ENCODE assay signal across 9 cellular contexts in genomic region chr2:151408788-151409600, GRCh38. TPM values are rescaled to one million over a fixed set of nuclear protein-coding genes. Genes with fewer than 3 reads are reported as not detected.
A peak's percentile ranks its signal among the peaks of the same experiment; 100 is the strongest.
DNase-seq lines count a peak whose midpoint lies in the region; ATAC-seq and TF ChIP-seq lines count a peak whose summit lies in the region.
"Had no signal": no experiment of that assay in that cellular context is flagged by ENCODE, and none has a peak within 500 bp of the region (broad histone marks: within the 10 kb centered on the region; RNA-seq: fewer than 3 reads in every experiment).

No MANE protein-coding gene starts in this region.

- no peaks in the 10 kb centered on the region for H3K9me3 ChIP-seq in iPS DF 6.9 (ENCODE audit: control insufficient read depth, insufficient read depth, low read length)

- WGBS in iPS DF 6.9 (ENCODE audit: insufficient coverage, insufficient read length) = no CpG with 5 or more reads among the region's 25 CpGs

- H3K27me3 ChIP-seq in iPS DF 6.9 (ENCODE audit: control insufficient read depth, insufficient read depth, low read length) = no peaks in the 10 kb centered on the region

- TF ChIP-seq CTCF in HFF-Myc (IDR thresholded peaks at IDR 0.05; ENCODE audit: low read depth, low read length, missing control alignments) (no peak), activated B cell treated with CpG ODN at 0.5 μM for 24 hours (IDR thresholded peaks at IDR 0.05) (no peak)

- peaks cover 7% of the 10 kb centered on the region; the same call in 1 of the 2 replicates for H3K36me3 ChIP-seq in iPS DF 6.9 (ENCODE audit: control insufficient read depth, insufficient read depth, low read length)

- H3K4me1 Mint-ChIP-seq in activated B cell treated with CpG ODN at 0.5 μM for 24 hours = peaks cover 24% of the 10 kb centered on the region
- H3K4me1 Mint-ChIP-seq in stimulated activated effector memory CD8-positive, alpha-beta T cell treated with anti-CD3 and anti-CD28 coated beads, Interleukin-12 subunit alpha, Interleukin-12 subunit beta, amount 100 ng/mL, for 72 hours = peaks cover 13% of the 10 kb centered on the region

- no peaks in the 10 kb centered on the region for H3K27me3 Mint-ChIP-seq in activated B cell treated with CpG ODN at 0.5 μM for 24 hours

- no peaks in the 10 kb centered on the region for H3K9me3 Mint-ChIP-seq in activated B cell treated with CpG ODN at 0.5 μM for 24 hours
- no peaks in the 10 kb centered on the region for H3K9me3 Mint-ChIP-seq in stimulated activated effector memory CD8-positive, alpha-beta T cell treated with anti-CD3 and anti-CD28 coated beads, Interleukin-12 subunit alpha, Interleukin-12 subunit beta, amount 100 ng/mL, for 72 hours

- no peak for DNase-seq in HFF-Myc (ENCODE audit: extremely low read depth, low read depth)
- no peak for DNase-seq in activated B cell treated with CpG ODN at 0.5 μM for 24 hours
- peak; percentile 60 for DNase-seq in iPS DF 6.9 (ENCODE audit: low read depth, low spot score)
- no peak for DNase-seq in stimulated activated effector memory CD8-positive, alpha-beta T cell treated with anti-CD3 and anti-CD28 coated beads, Interleukin-12 subunit alpha, Interleukin-12 subunit beta, amount 100 ng/mL, for 72 hours (ENCODE audit: low spot score in 2 of 2)
- no peak for DNase-seq in NCI-H1694 (lab: John Stamatoyannopoulos, UW)
- no peak for DNase-seq in NCI-H524 (lab: John Stamatoyannopoulos, UW)
- no peak for DNase-seq in NCI-H128 (lab: John Stamatoyannopoulos, UW; ENCODE audit: unreplicated experiment)

- POLR2A ChIA-PET in activated B cell treated with CpG ODN at 0.5 μM for 24 hours (lab: Charles Lee) = interaction anchor here (1.2 to 2.8 kb wide), 3 partner anchors 111 to 148 kb away, joined by 3 to 37 read pairs (median 19); partner anchors contain the start of genes NMI and RBM43

- peak overlapping the region; percentile 89 for H3K4me3 Mint-ChIP-seq in activated B cell treated with CpG ODN at 0.5 μM for 24 hours
- peak overlapping the region; percentile 99 for H3K4me3 Mint-ChIP-seq in stimulated activated effector memory CD8-positive, alpha-beta T cell treated with anti-CD3 and anti-CD28 coated beads, Interleukin-12 subunit alpha, Interleukin-12 subunit beta, amount 100 ng/mL, for 72 hours

- H3K27ac ChIP-seq in iPS DF 6.9 (ENCODE audit: low read length) = no peak overlapping the region

- H3K4me1 ChIP-seq in iPS DF 6.9 (ENCODE audit: control insufficient read depth, insufficient read depth, low read length) = no peaks in the 10 kb centered on the region

- H3K4me3 ChIP-seq in HFF-Myc (replicated peaks; ENCODE audit: low read depth, low read length) (peak overlapping the region; percentile 96), iPS DF 6.9 (ENCODE audit: low read length) (no peak overlapping the region; the same call in 1 of the 2 replicates)

- H3K27ac Mint-ChIP-seq in activated B cell treated with CpG ODN at 0.5 μM for 24 hours = peak overlapping the region; percentile 80
- H3K27ac Mint-ChIP-seq in stimulated activated effector memory CD8-positive, alpha-beta T cell treated with anti-CD3 and anti-CD28 coated beads, Interleukin-12 subunit alpha, Interleukin-12 subunit beta, amount 100 ng/mL, for 72 hours = peak overlapping the region; percentile 98

- intact Hi-C loops in activated B cell treated with CpG ODN at 0.5 μM for 24 hours (cut with micrococcal nuclease) = loop anchor here (1.0 kb wide), 1 partner anchor 1822 kb away; the partner anchor contains the start of gene MMADHC

- H3K36me3 Mint-ChIP-seq in activated B cell treated with CpG ODN at 0.5 μM for 24 hours (ENCODE audit: low read depth) = peaks cover 29% of the 10 kb centered on the region
- peaks cover 43% of the 10 kb centered on the region for H3K36me3 Mint-ChIP-seq in stimulated activated effector memory CD8-positive, alpha-beta T cell treated with anti-CD3 and anti-CD28 coated beads, Interleukin-12 subunit alpha, Interleukin-12 subunit beta, amount 100 ng/mL, for 72 hours

- ATAC-seq in activated B cell treated with CpG ODN at 0.5 μM for 24 hours (ENCODE audit: low read depth) (no peak), HG02885 (IDR thresholded peaks at IDR 0.05; ENCODE audit: poor library complexity, unreplicated experiment) (no peak)
- no peak for ATAC-seq in stimulated activated effector memory CD8-positive, alpha-beta T cell treated with anti-CD3 and anti-CD28 coated beads, Interleukin-12 subunit alpha, Interleukin-12 subunit beta, amount 100 ng/mL, for 72 hours

- CTCF ChIA-PET in activated B cell treated with CpG ODN at 0.5 μM for 24 hours (lab: Charles Lee) = interaction anchor here (1.4 kb wide), 1 partner anchor 54 kb away, joined by 3 read pairs; no protein-coding TSS in a partner anchor

RNA-seq across cellular contexts. Expression of gene RIF1, which starts 0.7 kb away (rescaled TPM):
- 43.7 and 51.1 TPM in 2 replicates for total RNA-seq in activated B cell treated with CpG ODN at 0.5 μM for 24 hours

RNA-seq across cellular contexts. Expression of gene TNFAIP6, which starts 51.6 kb away (rescaled TPM):
- 0.29 TPM in 1 of 2 replicates, not detected in the other for total RNA-seq in activated B cell treated with CpG ODN at 0.5 μM for 24 hours
- total RNA-seq: T-helper 1 cell treated with Interleukin-12 subunit alpha and Interleukin-12 subunit beta and Interleukin-4 antibody, amounts not matched to agents 30 ng/mL and 1 ng/mL, for 36 hours had no signal
